ENCODE assay signal across 8 cellular contexts in the genomic region with DNA sequence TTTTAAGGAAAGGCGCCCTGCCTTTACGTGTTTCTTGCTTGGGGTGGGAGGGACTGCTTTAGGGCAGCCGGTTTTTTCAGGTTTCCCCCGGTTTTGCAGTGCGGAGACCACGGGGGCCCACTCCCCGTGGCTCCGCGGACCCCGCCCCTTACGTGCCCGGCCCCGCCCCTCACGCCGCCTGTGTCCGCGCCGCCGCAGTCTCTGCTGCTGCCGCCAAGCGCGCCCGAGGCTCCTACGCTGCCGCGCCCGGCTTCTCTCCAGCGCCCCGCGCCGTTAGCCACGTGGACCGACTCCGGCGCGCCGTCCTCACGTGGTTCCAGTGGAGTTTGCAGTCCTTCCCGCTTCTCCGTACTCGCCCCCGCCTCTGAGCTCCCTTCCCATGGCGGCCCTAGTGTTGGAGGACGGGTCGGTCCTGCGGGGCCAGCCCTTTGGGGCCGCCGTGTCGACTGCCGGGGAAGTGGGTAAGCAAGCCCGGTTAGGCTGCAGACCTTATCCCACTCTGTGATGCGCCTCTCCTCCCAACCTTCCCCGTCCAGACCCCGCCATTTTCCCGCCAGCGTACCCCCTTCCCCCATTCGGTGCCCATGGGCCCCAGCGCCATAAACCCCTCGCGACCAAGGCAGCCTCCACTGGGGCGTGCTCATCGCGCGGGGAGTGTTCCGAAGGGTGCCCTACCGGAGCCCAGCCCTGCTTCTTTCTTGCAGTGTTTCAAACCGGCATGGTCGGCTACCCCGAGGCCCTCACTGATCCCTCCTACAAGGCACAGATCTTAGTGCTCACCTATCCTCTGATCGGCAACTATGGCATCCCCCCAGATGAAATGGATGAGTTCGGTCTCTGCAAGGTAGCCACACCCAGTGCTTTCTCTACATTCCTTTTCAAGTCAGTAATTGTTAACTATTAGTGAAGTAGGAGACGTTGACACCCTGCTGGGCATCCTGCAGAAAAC. TPM values are rescaled to one million over a fixed set of nuclear protein-coding genes. Genes with fewer than 3 reads are reported as not detected.
A peak's percentile ranks its signal among the peaks of the same experiment; 100 is the strongest.
DNase-seq lines count a peak whose midpoint lies in the region; TF ChIP-seq lines count a peak whose summit lies in the region.

A gene (plus strand): TSS at position 197 of the 949 bp plus-strand sequence. CDS start 183 bp downstream, at position 380.

- TF ChIP-seq CTCF in Loucy (conservative IDR thresholded peaks at IDR 0.05; ENCODE audit: low read length) (0 out of 2 replicates have a peak, but pooled peaks have one; percentile 15), fibroblast of villous mesenchyme (IDR thresholded peaks at IDR 0.05; ENCODE audit: insufficient read depth, low read depth, low read length) (peak; percentile 15), neural progenitor cell (IDR thresholded peaks at IDR 0.05) (peak; percentile 40)

- H3K79me2 ChIP-seq in Loucy (ENCODE audit: insufficient read depth, low read length) (peaks cover 46% of the 10 kb centered on the region), neural progenitor cell (ENCODE audit: low read depth) (peaks cover 54% of the 10 kb centered on the region)

- peak within 1 kb of the TSS; percentile 77 for H3K4me2 ChIP-seq in Loucy (ENCODE audit: low read depth, low read length, poor library complexity, severe bottlenecking)
- H3K4me2 ChIP-seq in neural progenitor cell, result peak within 1 kb of the TSS; percentile 79

- no peaks in the 10 kb centered on the region for H4K20me1 ChIP-seq in Loucy (ENCODE audit: insufficient read depth, low read length, poor library complexity, severe bottlenecking)
- no peaks in the 10 kb centered on the region for H4K20me1 ChIP-seq in neural progenitor cell (ENCODE audit: low read depth)

- no peaks in the 10 kb centered on the region for H3K9me3 Mint-ChIP-seq in neural progenitor cell

- H3K9me3 ChIP-seq in Loucy (ENCODE audit: insufficient read depth, low read depth, low read length), result no peaks in the 10 kb centered on the region
- no peaks in the 10 kb centered on the region for H3K9me3 ChIP-seq in neural progenitor cell (ENCODE audit: low read depth)

- H3K4me3 ChIP-seq in Loucy (ENCODE audit: low read length, poor library complexity, severe bottlenecking) (peak within 1 kb of the TSS; percentile 81), fibroblast of villous mesenchyme (ENCODE audit: low read depth, low read length) (peak within 1 kb of the TSS; percentile 85), neural progenitor cell (peak within 1 kb of the TSS; percentile 59)

- H3K4me1 Mint-ChIP-seq in neural progenitor cell, result peaks cover 34% of the 10 kb centered on the region

- peak within 1 kb of the TSS; percentile 84 for H3K27ac ChIP-seq in neural progenitor cell

- DNase-seq in EL (peak; percentile 78), GOT3 (lab: John Stamatoyannopoulos, UW) (peak; percentile 39), SIG-M5 (lab: John Stamatoyannopoulos, UW) (peak; percentile 58), activated gamma-delta T cell (lab: John Stamatoyannopoulos, UW) (peak; percentile 79), fibroblast of villous mesenchyme (ENCODE audit: low read depth) (peak; percentile 82), neural progenitor cell (ENCODE audit: low spot score) (peak; percentile 96), stromal cell of bone marrow (ENCODE audit: low read depth) (peak; percentile 69)

- H3K36me3 ChIP-seq in Loucy (ENCODE audit: insufficient read depth, low read length), result peaks cover 10% of the 10 kb centered on the region; the same call in 1 of the 2 replicates
- H3K36me3 ChIP-seq in neural progenitor cell, result peaks cover 5% of the 10 kb centered on the region

- H3K36me3 Mint-ChIP-seq in neural progenitor cell, result peaks cover 33% of the 10 kb centered on the region

- H3K4me3 Mint-ChIP-seq in neural progenitor cell, result peak within 1 kb of the TSS; percentile 87

- no peaks in the 10 kb centered on the region for H3K9me2 ChIP-seq in Loucy (replicated peaks; ENCODE audit: low read depth, low read length)

- peak within 1 kb of the TSS; percentile 96 for H3K9ac ChIP-seq in Loucy (ENCODE audit: low read depth, low read length, poor library complexity, severe bottlenecking)
- peak within 1 kb of the TSS; percentile 34 for H3K9ac ChIP-seq in neural progenitor cell

- H3F3A ChIP-seq in Loucy (ENCODE audit: low read depth), result no peaks in the 10 kb centered on the region
- peaks cover 26% of the 10 kb centered on the region for H3F3A ChIP-seq in neural progenitor cell (ENCODE audit: low read depth)

- no peak within 1 kb of the TSS for H3K27ac Mint-ChIP-seq in neural progenitor cell

- H3K4me1 ChIP-seq in Loucy (ENCODE audit: insufficient read depth, low read length, poor library complexity, severe bottlenecking) (peaks cover 42% of the 10 kb centered on the region), neural progenitor cell (peaks cover 16% of the 10 kb centered on the region)

- H3K27me3 ChIP-seq in Loucy (ENCODE audit: insufficient read depth, low read length, poor library complexity, severe bottlenecking) (no peaks in the 10 kb centered on the region), neural progenitor cell (no peaks in the 10 kb centered on the region)

- H2AFZ ChIP-seq in Loucy (ENCODE audit: low read length) (peak within 1 kb of the TSS; percentile 78), neural progenitor cell (replicated peaks) (peak within 1 kb of the TSS; percentile 21)

- peaks cover 8% of the 10 kb centered on the region for H3K27me3 Mint-ChIP-seq in neural progenitor cell (ENCODE audit: insufficient read depth, low read depth)

RNA-seq across cellular contexts. Expression of the gene that starts here (rescaled TPM):
- 32.4 and 43.8 TPM in 2 replicates for total RNA-seq in fibroblast of villous mesenchyme
- 26.5 and 51.8 TPM in 2 replicates for total RNA-seq in neural progenitor cell (ENCODE audit: low replicate concordance)

Comparison
In these comparisons a context has a peak if more than half of its experiments do, and no peak if none do; other contexts are left out.
1. Peak in every context shown above with its lines: DNase-seq, H3K4me3 ChIP-seq and H3K27ac ChIP-seq.
2. DNase-seq: peak in every context shown above with its lines; median percentile 96 in neural progenitor cell; 82 in fibroblast of villous mesenchyme; 79 in activated gamma-delta T cell; 78 in EL; 69 in stromal cell of bone marrow; 58 in SIG-M5; 39 in GOT3.